Comparison of ENCODE assay signal across 18 cellular contexts in the genomic region with DNA sequence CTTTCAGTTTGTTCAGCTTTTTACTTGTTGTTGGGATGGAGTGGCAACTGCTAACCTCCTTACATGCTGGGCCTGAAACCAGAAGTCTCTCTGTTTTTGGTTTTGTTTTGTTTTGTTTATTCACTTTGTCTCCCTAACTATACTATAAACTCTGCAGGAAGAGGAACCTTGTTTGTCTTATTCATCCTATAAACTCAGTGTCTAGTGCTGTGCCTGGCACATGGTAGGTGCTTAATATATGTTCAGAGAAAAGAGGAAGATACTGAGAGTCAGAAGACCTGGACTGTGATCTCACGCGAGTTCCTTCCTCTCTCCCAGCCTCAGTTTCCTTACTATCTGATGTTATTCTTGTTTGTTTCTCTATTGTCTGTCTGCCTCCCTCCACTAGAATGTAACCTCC.
DNase-seq lines count a peak whose midpoint lies in the region; ATAC-seq and TF ChIP-seq lines count a peak whose summit lies in the region.
"Had no signal": no experiment of that assay in that cellular context is flagged by ENCODE, and none has a peak within 500 bp of the region (broad histone marks: within the 10 kb centered on the region; RNA-seq: fewer than 3 reads in every experiment).

No MANE protein-coding gene starts in this region.

- TF ChIP-seq CTCF in endodermal cell (conservative IDR thresholded peaks at IDR 0.05): no peak
- TF ChIP-seq CTCF in gastrocnemius medialis (IDR thresholded peaks at IDR 0.05 in 4 of 5, conservative IDR thresholded peaks at IDR 0.05 in 1 of 5): no peak
- no peak for TF ChIP-seq CTCF in dorsolateral prefrontal cortex (IDR thresholded peaks at IDR 0.05 in 54 of 56, conservative IDR thresholded peaks at IDR 0.05 in 2 of 56; ENCODE audit: low read depth in 1 of 56, partially characterized antibody in 56 of 56)

- H3K4me1 ChIP-seq in endodermal cell (ENCODE audit: control insufficient read depth, insufficient read depth, low read length): no peaks in the 10 kb centered on the region
- peaks cover 5 to 18% of the 10 kb centered on the region in 2 donors for H3K4me1 ChIP-seq in gastrocnemius medialis

- no peaks in the 10 kb centered on the region for H3K27me3 Mint-ChIP-seq in stimulated activated naive CD8-positive, alpha-beta T cell treated with anti-CD3 and anti-CD28 coated beads, Interleukin-15, Interleukin-2, amounts not matched to agents 100 ng/mL and 50 ng/mL, for 24 hours
- peaks cover 2% of the 10 kb centered on the region for H3K27me3 Mint-ChIP-seq in endodermal cell (ENCODE audit: insufficient read depth)
- H3K27me3 Mint-ChIP-seq: activated naive CD4-positive, alpha-beta T cell treated with anti-CD3 and anti-CD28 coated beads, Interleukin-2, amount 50 U/mL, for 24 hours; effector memory CD8-positive, alpha-beta T cell had no signal

- in situ Hi-C loops in gastrocnemius medialis (cut with MboI; ENCODE audit: low sequenced_read_pairs in 4 of 4): no loop called here

- intact Hi-C loops in gastrocnemius medialis (cut with DNase I; ENCODE audit: low total_unique reads): no loop called here
- intact Hi-C loops in dorsolateral prefrontal cortex (cut with DNase I): no loop called here

- no peak for TF ChIP-seq POLR2A in gastrocnemius medialis (IDR thresholded peaks at IDR 0.05)

- no peaks in the 10 kb centered on the region for H3K27me3 ChIP-seq in endodermal cell (ENCODE audit: control insufficient read depth, insufficient read depth, low read length, poor library complexity, severe bottlenecking)
- H3K27me3 ChIP-seq in gastrocnemius medialis: no peaks in the 10 kb centered on the region
- H3K27me3 ChIP-seq in dorsolateral prefrontal cortex: peaks cover 0 to 61% (median 13%) of the 10 kb centered on the region in 45 donors
- H3K27me3 ChIP-seq: MG63, ovary had no signal

- peak overlapping the region; percentile 31 for H3K27ac Mint-ChIP-seq in stimulated activated naive CD8-positive, alpha-beta T cell treated with anti-CD3 and anti-CD28 coated beads, Interleukin-15, Interleukin-2, amounts not matched to agents 100 ng/mL and 50 ng/mL, for 24 hours
- H3K27ac Mint-ChIP-seq in endodermal cell: no peak overlapping the region
- H3K27ac Mint-ChIP-seq: activated naive CD4-positive, alpha-beta T cell treated with anti-CD3 and anti-CD28 coated beads, Interleukin-2, amount 50 U/mL, for 24 hours; mesothelial cell of epicardium had no signal

- WGBS in endodermal cell (ENCODE audit: insufficient coverage in 1 of 2, insufficient read length in 1 of 2), 2 experiments: 100% methylated on average over 2 of the region's 2 CpGs; no CpG with 5 or more reads in 1 of the 2 experiments

- H3K36me3 ChIP-seq in endodermal cell (ENCODE audit: control insufficient read depth, insufficient read depth, low read length) (no peaks in the 10 kb centered on the region), gastrocnemius medialis (no peaks in the 10 kb centered on the region)
- H3K36me3 ChIP-seq: MG63, ovary had no signal

- no peak for ATAC-seq in stimulated activated naive CD8-positive, alpha-beta T cell treated with anti-CD3 and anti-CD28 coated beads, Interleukin-15, Interleukin-2, amounts not matched to agents 100 U/mL and 50 U/mL, for 24 hours
- no peak for ATAC-seq in gastrocnemius medialis
- ATAC-seq in HG02623 (IDR thresholded peaks at IDR 0.05; ENCODE audit: unreplicated experiment): no peak
- ATAC-seq: activated CD4-positive, CD25-positive, alpha-beta regulatory T cell treated with anti-CD3 and anti-CD28 coated beads, Interleukin-2, amount 50 U/mL, for 24 hours had no signal

- H3K36me3 Mint-ChIP-seq in stimulated activated naive CD8-positive, alpha-beta T cell treated with anti-CD3 and anti-CD28 coated beads, Interleukin-15, Interleukin-2, amounts not matched to agents 100 ng/mL and 50 ng/mL, for 24 hours (ENCODE audit: low read depth): no peaks in the 10 kb centered on the region
- no peaks in the 10 kb centered on the region for H3K36me3 Mint-ChIP-seq in endodermal cell (ENCODE audit: low read depth)
- H3K36me3 Mint-ChIP-seq: activated naive CD4-positive, alpha-beta T cell treated with anti-CD3 and anti-CD28 coated beads, Interleukin-2, amount 50 U/mL, for 24 hours; mesothelial cell of epicardium had no signal

- no peaks in the 10 kb centered on the region for H3K9me3 Mint-ChIP-seq in stimulated activated naive CD8-positive, alpha-beta T cell treated with anti-CD3 and anti-CD28 coated beads, Interleukin-15, Interleukin-2, amounts not matched to agents 100 ng/mL and 50 ng/mL, for 24 hours
- H3K9me3 Mint-ChIP-seq in endodermal cell: peaks cover 8% of the 10 kb centered on the region
- H3K9me3 Mint-ChIP-seq: activated naive CD4-positive, alpha-beta T cell treated with anti-CD3 and anti-CD28 coated beads, Interleukin-2, amount 50 U/mL, for 24 hours; effector memory CD8-positive, alpha-beta T cell had no signal

- H3K27ac ChIP-seq in endodermal cell (ENCODE audit: low read depth, low read length) (no peak overlapping the region), gastrocnemius medialis (peak overlapping the region; percentile 49 to 79 (median 69)), dorsolateral prefrontal cortex (peak overlapping the region in 23 of 59 donors; percentile 4 to 78 (median 55))

- H3K4me3 ChIP-seq in endodermal cell (ENCODE audit: low read length) (no peak overlapping the region), gastrocnemius medialis (no peak overlapping the region), dorsolateral prefrontal cortex (no peak overlapping the region)
- H3K4me3 ChIP-seq: MG63, ovary, smooth muscle cell had no signal

- H3K9ac ChIP-seq in endodermal cell (ENCODE audit: extremely low read depth, low read length, poor library complexity, severe bottlenecking): no peak overlapping the region

- no peak overlapping the region for H3K4me3 Mint-ChIP-seq in stimulated activated naive CD8-positive, alpha-beta T cell treated with anti-CD3 and anti-CD28 coated beads, Interleukin-15, Interleukin-2, amounts not matched to agents 100 ng/mL and 50 ng/mL, for 24 hours
- no peak overlapping the region for H3K4me3 Mint-ChIP-seq in endodermal cell
- H3K4me3 Mint-ChIP-seq: activated naive CD4-positive, alpha-beta T cell treated with anti-CD3 and anti-CD28 coated beads, Interleukin-2, amount 50 U/mL, for 24 hours; effector memory CD8-positive, alpha-beta T cell; mesothelial cell of epicardium had no signal

- peaks cover 21% of the 10 kb centered on the region for H3K4me1 Mint-ChIP-seq in stimulated activated naive CD8-positive, alpha-beta T cell treated with anti-CD3 and anti-CD28 coated beads, Interleukin-15, Interleukin-2, amounts not matched to agents 100 ng/mL and 50 ng/mL, for 24 hours (ENCODE audit: low read depth)
- H3K4me1 Mint-ChIP-seq in endodermal cell: peaks cover 10% of the 10 kb centered on the region

- H3K9me3 ChIP-seq in endodermal cell (ENCODE audit: control insufficient read depth, low read length) (no peaks in the 10 kb centered on the region), gastrocnemius medialis (no peaks in the 10 kb centered on the region)
- H3K9me3 ChIP-seq: MG63, ovary had no signal

- no peak for DNase-seq in stimulated activated naive CD8-positive, alpha-beta T cell treated with anti-CD3 and anti-CD28 coated beads, Interleukin-15, Interleukin-2, amounts not matched to agents 100 U/mL and 50 U/mL, for 24 hours
- DNase-seq in endodermal cell (peak; percentile 13), gastrocnemius medialis (no peak), NCI-H2227 treated with DMSO at 0.1 percent for 48 hours (lab: John Stamatoyannopoulos, UW) (no peak), COLO668 (lab: John Stamatoyannopoulos, UW; ENCODE audit: unreplicated experiment) (no peak), dorsolateral prefrontal cortex (no peak)
- DNase-seq: effector memory CD8-positive, alpha-beta T cell; MG63; NCI-H2081 treated with DMSO at 0.1 percent for 48 hours; NCI-H748 treated with DMSO at 0.1 percent for 48 hours; T-helper 1 cell had no signal
